26 cellular contexts compared by ENCODE assay signal in the genomic region with DNA sequence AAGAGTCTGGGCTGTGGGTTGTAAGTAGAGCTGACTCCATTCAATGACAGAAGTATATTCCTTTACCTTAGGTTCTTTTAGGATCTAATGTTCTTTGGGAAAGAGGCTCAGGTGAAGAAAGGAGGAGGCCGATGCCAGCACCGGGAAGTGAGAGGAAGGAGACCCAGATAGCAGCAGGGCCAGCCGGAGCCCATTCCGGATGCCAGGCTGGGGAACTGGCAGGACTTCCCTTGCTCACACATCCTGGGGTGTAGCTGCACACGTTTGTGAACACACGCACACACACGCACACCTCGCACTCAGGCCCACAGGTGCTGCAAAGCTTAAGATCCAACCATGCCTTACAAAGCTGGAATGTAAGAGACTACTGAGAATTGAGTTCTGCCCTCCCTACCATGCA.
"Had no signal": no experiment of that assay in that cellular context is flagged by ENCODE, and none has a peak within 500 bp of the region (broad histone marks: within the 10 kb centered on the region; RNA-seq: fewer than 3 reads in every experiment).

No MANE protein-coding gene starts in this region.

- H3K27me3 ChIP-seq: brain microvascular endothelial cell, gastrocnemius medialis, upper lobe of left lung had no signal

- H3K27ac Mint-ChIP-seq: activated naive CD4-positive, alpha-beta T cell treated with anti-CD3 and anti-CD28 coated beads, Interleukin-2, amount 10 ng/mL, durations not matched to agents 7 days and 5 days; activated naive CD8-positive, alpha-beta T cell treated with anti-CD3 and anti-CD28 coated beads, Interleukin-2, amount 10 ng/mL, durations not matched to agents 7 days and 5 days; naive thymus-derived CD4-positive, alpha-beta T cell; T-helper 2 cell treated with Interferon-gamma antibody and Interleukin-4, amounts not matched to agents 5 μg/mL and 100 μg/mL, for 36 hours had no signal

- H3K4me3 ChIP-seq: esophagus squamous epithelium, gastrocnemius medialis, thoracic aorta, upper lobe of left lung had no signal

- ATAC-seq: gastrocnemius medialis; left cardiac atrium; naive thymus-derived CD4-positive, alpha-beta T cell; right cardiac atrium; stimulated activated naive CD8-positive, alpha-beta T cell treated with anti-CD3 and anti-CD28 coated beads, Interleukin-15, Interleukin-2, amounts not matched to agents 100 U/mL and 50 U/mL, for 24 hours had no signal

- H3K36me3 ChIP-seq: brain microvascular endothelial cell, gastrocnemius medialis, thoracic aorta, upper lobe of left lung had no signal

- H3K4me1 Mint-ChIP-seq: activated naive CD4-positive, alpha-beta T cell treated with anti-CD3 and anti-CD28 coated beads, Interleukin-2, amount 10 ng/mL, durations not matched to agents 7 days and 5 days; activated naive CD8-positive, alpha-beta T cell treated with anti-CD3 and anti-CD28 coated beads, Interleukin-2, amount 10 ng/mL, durations not matched to agents 7 days and 5 days; central memory CD8-positive, alpha-beta T cell had no signal

- H3K9me3 ChIP-seq: esophagus squamous epithelium, gastrocnemius medialis, thoracic aorta, upper lobe of left lung had no signal

- H3K36me3 Mint-ChIP-seq: activated naive CD4-positive, alpha-beta T cell treated with anti-CD3 and anti-CD28 coated beads, Interleukin-2, amount 10 ng/mL, durations not matched to agents 7 days and 5 days; activated naive CD8-positive, alpha-beta T cell treated with anti-CD3 and anti-CD28 coated beads, Interleukin-2, amount 10 ng/mL, durations not matched to agents 7 days and 5 days; naive thymus-derived CD4-positive, alpha-beta T cell had no signal

- H3K27ac ChIP-seq: brain microvascular endothelial cell, epithelial cell of prostate, gastrocnemius medialis, thoracic aorta, upper lobe of left lung had no signal

- H3K9me3 Mint-ChIP-seq: activated naive CD4-positive, alpha-beta T cell treated with anti-CD3 and anti-CD28 coated beads, Interleukin-2, amount 10 ng/mL, durations not matched to agents 7 days and 5 days; activated naive CD8-positive, alpha-beta T cell treated with anti-CD3 and anti-CD28 coated beads, Interleukin-2, amount 10 ng/mL, durations not matched to agents 7 days and 5 days; central memory CD8-positive, alpha-beta T cell; naive thymus-derived CD4-positive, alpha-beta T cell; neural crest cell; T-helper 2 cell treated with Interferon-gamma antibody and Interleukin-4, amounts not matched to agents 5 μg/mL and 100 μg/mL, for 36 hours had no signal

- DNase-seq: activated CD4-positive, alpha-beta T cell treated with anti-CD3 and anti-CD28 coated beads for 4 hours; activated CD4-positive, alpha-beta T cell treated with anti-CD3 and anti-CD28 coated beads, Interleukin-2, amount 50 U/mL, for 4 hours; activated CD8-positive, alpha-beta memory T cell treated with anti-CD3 and anti-CD28 coated beads for 24 hours; activated gamma-delta T cell; activated naive CD4-positive, alpha-beta T cell treated with anti-CD3 and anti-CD28 coated beads, Interleukin-2, amount 10 ng/mL, durations not matched to agents 7 days and 5 days; activated naive CD8-positive, alpha-beta T cell treated with anti-CD3 and anti-CD28 coated beads, Interleukin-2, amount 10 ng/mL, durations not matched to agents 7 days and 5 days; amniotic stem cell; brain microvascular endothelial cell; effector CD8-positive, alpha-beta T cell; esophagus squamous epithelium; gastrocnemius medialis; glutamatergic neuron; left cardiac atrium; midbrain; naive thymus-derived CD4-positive, alpha-beta T cell; stimulated activated CD4-positive, alpha-beta T cell treated with anti-CD3 and anti-CD28 coated beads, Interleukin-12 subunit alpha, Interleukin-12 subunit beta, amount 100 ng/mL, for 4 hours; stimulated activated CD4-positive, alpha-beta T cell treated with anti-CD3 and anti-CD28 coated beads, Interleukin-4, amount 100 ng/mL, for 1 hour; stimulated activated naive CD8-positive, alpha-beta T cell treated with anti-CD3 and anti-CD28 coated beads, Interleukin-15, Interleukin-2, amounts not matched to agents 100 U/mL and 50 U/mL, for 24 hours; T-helper 1 cell had no signal

- H3K4me3 Mint-ChIP-seq: activated naive CD4-positive, alpha-beta T cell treated with anti-CD3 and anti-CD28 coated beads, Interleukin-2, amount 10 ng/mL, durations not matched to agents 7 days and 5 days; activated naive CD8-positive, alpha-beta T cell treated with anti-CD3 and anti-CD28 coated beads, Interleukin-2, amount 10 ng/mL, durations not matched to agents 7 days and 5 days; central memory CD8-positive, alpha-beta T cell; naive thymus-derived CD4-positive, alpha-beta T cell; neural crest cell; T-helper 2 cell treated with Interferon-gamma antibody and Interleukin-4, amounts not matched to agents 5 μg/mL and 100 μg/mL, for 36 hours had no signal
